Comparison of ENCODE assay signal across 2 cellular contexts in genomic region chr13:49303533-49304252, GRCh38.
A peak's percentile ranks its signal among the peaks of the same experiment; 100 is the strongest.
TF ChIP-seq lines count a peak whose summit lies in the region.

No MANE protein-coding gene starts in this region.

TF ChIP-seq in HEK293, 187 proteins besides CTCF, POLR2A, EP300 and RAD21 (continued from another document):
- TF ChIP-seq ZFHX2 (tag by site-specific recombination; conservative IDR thresholded peaks at IDR 0.05): 0 out of 2 replicates have a peak, but pooled peaks have one; percentile 16
TF ChIP-seq in HEK293: peak in this region for 1.

TF ChIP-seq in HepG2, 621 proteins besides CTCF, POLR2A, EP300 and RAD21 (continues in another document):
- 0 out of 2 replicates have a peak, but pooled peaks have one; percentile 3 for TF ChIP-seq POGK (CRISPR knock-in tag; conservative IDR thresholded peaks at IDR 0.05)
- no peak for TF ChIP-seq ZBTB14 (CRISPR knock-in tag; IDR thresholded peaks at IDR 0.05)
- TF ChIP-seq BHLHE40 (IDR thresholded peaks at IDR 0.05; ENCODE audit: low read length): peak; percentile 80
- peak in 1 of 2 experiments; percentile 54; a peak in 1 of 4 replicates for TF ChIP-seq NR2F1 (CRISPR knock-in tag; IDR thresholded peaks at IDR 0.05)
- no peak for TF ChIP-seq ZNF615 (CRISPR knock-in tag; IDR thresholded peaks at IDR 0.05; ENCODE audit: borderline replicate concordance)
- TF ChIP-seq MNT (IDR thresholded peaks at IDR 0.05): peak; percentile 63
- TF ChIP-seq PRDM10 (CRISPR knock-in tag; IDR thresholded peaks at IDR 0.05; ENCODE audit: low read depth): no peak
- no peak for TF ChIP-seq MYNN (CRISPR knock-in tag; IDR thresholded peaks at IDR 0.05; ENCODE audit: low read depth)
- no peak for TF ChIP-seq LCORL (IDR thresholded peaks at IDR 0.05)
- peak; percentile 26; the same call in 1 of the 2 replicates for TF ChIP-seq LCORL (CRISPR knock-in tag; IDR thresholded peaks at IDR 0.05)
- no peak for TF ChIP-seq ZNF816 (CRISPR knock-in tag; IDR thresholded peaks at IDR 0.05; ENCODE audit: borderline replicate concordance)
- no peak for TF ChIP-seq REST (IDR thresholded peaks at IDR 0.05; ENCODE audit: borderline replicate concordance in 1 of 2, low read depth in 1 of 2, low read length in 2 of 2)
- TF ChIP-seq U2AF1 (optimal IDR thresholded peaks at IDR 0.05; ENCODE audit: low read depth, low read length): no peak
- no peak; the same call in 1 of the 2 replicates for TF ChIP-seq NKX3-1 (CRISPR knock-in tag; IDR thresholded peaks at IDR 0.05)
- 0 out of 2 replicates have a peak, but pooled peaks have one; percentile 26 for TF ChIP-seq ZFP1 (CRISPR knock-in tag; IDR thresholded peaks at IDR 0.05)
- TF ChIP-seq ZFP36L1 (CRISPR knock-in tag; IDR thresholded peaks at IDR 0.05): no peak
- no peak for TF ChIP-seq DMTF1 (CRISPR knock-in tag; IDR thresholded peaks at IDR 0.05)
- no peak for TF ChIP-seq FOXK2 (IDR thresholded peaks at IDR 0.05)
- peak; percentile 92 for TF ChIP-seq ZBTB34 (CRISPR knock-in tag; IDR thresholded peaks at IDR 0.05)
- TF ChIP-seq PTBP1 (IDR thresholded peaks at IDR 0.05; ENCODE audit: low read depth, low read length, poor library complexity, severe bottlenecking): no peak
- peak; percentile 53; the same call in 1 of the 2 replicates for TF ChIP-seq SPEN (CRISPR knock-in tag; IDR thresholded peaks at IDR 0.05; ENCODE audit: low read depth)
- TF ChIP-seq ZBTB40 (IDR thresholded peaks at IDR 0.05): no peak
- TF ChIP-seq ZBTB40 (CRISPR knock-in tag; IDR thresholded peaks at IDR 0.05): no peak
- no peak for TF ChIP-seq U2AF2 (IDR thresholded peaks at IDR 0.05; ENCODE audit: low read depth, low read length)
- peak; percentile 53; the same call in 1 of the 2 replicates for TF ChIP-seq FOXO1 (CRISPR knock-in tag; IDR thresholded peaks at IDR 0.05)
- TF ChIP-seq JUNB (CRISPR knock-in tag; IDR thresholded peaks at IDR 0.05; ENCODE audit: borderline replicate concordance): no peak
- peak; percentile 73; the same call in 1 of the 2 replicates for TF ChIP-seq ZNF788 (CRISPR knock-in tag; IDR thresholded peaks at IDR 0.05; ENCODE audit: borderline replicate concordance)
